ENCODE assay signal across 8 cellular contexts in the genomic region with DNA sequence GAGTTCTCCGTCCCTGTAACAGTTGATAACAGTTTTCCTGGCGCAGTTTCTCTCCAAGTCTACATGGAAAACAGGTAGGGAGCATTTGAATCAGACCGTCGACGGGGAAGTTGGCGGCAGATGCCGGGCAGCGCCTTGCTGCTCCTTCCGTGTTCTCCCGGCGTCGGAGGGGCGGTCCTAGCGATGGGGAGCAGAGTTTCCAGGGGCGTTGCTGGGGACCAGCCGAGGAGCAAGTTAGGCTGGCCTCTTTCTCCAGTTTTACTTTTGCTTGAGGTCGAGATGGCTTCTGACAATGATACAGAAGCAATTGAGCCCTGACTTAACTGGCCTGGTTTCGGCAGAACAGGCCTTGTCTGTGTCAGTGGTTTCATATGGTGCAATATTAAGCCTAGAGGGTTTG. TPM values are rescaled to one million over a fixed set of nuclear protein-coding genes. Genes with fewer than 3 reads are reported as not detected.
DNase-seq lines count a peak whose midpoint lies in the region; ATAC-seq and TF ChIP-seq lines count a peak whose summit lies in the region.
"Not testable (repeated sequence)": the region's sequence is repeated elsewhere in the genome, so short reads cannot be mapped to it uniquely, and the experiment has no call there.

No MANE protein-coding gene starts in this region.

- H3K4me3 ChIP-seq in AG04450 (ENCODE audit: low read depth, low read length) (peak overlapping the region; percentile 47), WI38 (ENCODE audit: low read depth, low read length) (peak overlapping the region; percentile 56), choroid plexus epithelial cell (ENCODE audit: low read depth, low read length) (peak overlapping the region; percentile 64), iPS-18c (ENCODE audit: insufficient read depth, low read depth, low read length) (peak overlapping the region; percentile 36; the same call in 1 of the 2 replicates), retinal pigment epithelial cell (ENCODE audit: low read length) (peak overlapping the region; percentile 59)

- CTCF ChIA-PET in AG04450 (lab: Charles Lee) = not testable (repeated sequence)

- not testable (repeated sequence) for H3K9me3 ChIP-seq in AG04450 (ENCODE audit: control insufficient read depth, insufficient read depth, low read length); KOPT-K1 (ENCODE audit: insufficient read depth, low read length, poor library complexity, severe bottlenecking); iPS-18c (ENCODE audit: control insufficient read depth, insufficient read depth, low read length)

- DNase-seq in AG04450 (ENCODE audit: low read depth, low spot score); retinal pigment epithelial cell (ENCODE audit: low read depth): not testable (repeated sequence)
- peak; percentile 24 for DNase-seq in choroid plexus epithelial cell (ENCODE audit: low read depth)

- POLR2A ChIA-PET in AG04450 (lab: Yijun Ruan, JAX) = not testable (repeated sequence)

- TF ChIP-seq CTCF in AG04450 (IDR thresholded peaks at IDR 0.05; ENCODE audit: low read depth, low read length); WI38 (IDR thresholded peaks at IDR 0.05; ENCODE audit: low read depth, low read length); choroid plexus epithelial cell (conservative IDR thresholded peaks at IDR 0.05; ENCODE audit: low read depth, low read length); retinal pigment epithelial cell (conservative IDR thresholded peaks at IDR 0.05; ENCODE audit: low read depth, low read length): not testable (repeated sequence)

- H3K27me3 ChIP-seq in AG04450 (ENCODE audit: control insufficient read depth, insufficient read depth, low read length) = not testable (repeated sequence)

- ATAC-seq in GM18868 (IDR thresholded peaks at IDR 0.05; ENCODE audit: unreplicated experiment) = peak; percentile 49
- peak; percentile 52 for ATAC-seq in HG02623 (IDR thresholded peaks at IDR 0.05; ENCODE audit: unreplicated experiment)

- not testable (repeated sequence) for H3K36me3 ChIP-seq in KOPT-K1 (ENCODE audit: insufficient read depth, low read length)

- not testable (repeated sequence) for H3K27ac ChIP-seq in AG04450 (ENCODE audit: low read depth, low read length)
- peak overlapping the region; percentile 28 for H3K27ac ChIP-seq in KOPT-K1 (ENCODE audit: low read depth, low read length, poor library complexity, severe bottlenecking)

RNA-seq across cellular contexts. Expression of a gene that starts 46.7 kb away (rescaled TPM):
- not detected in 2 replicates for polyA plus RNA-seq in AG04450 (2011; rRNA removed)
- not detected in 2 replicates for polyA minus RNA-seq in AG04450 (2011; rRNA and poly(A)+ RNA removed)
